ENCODE assay signal across 1 cellular context in genomic region chr1:235614442-235614954, GRCh38.
TF ChIP-seq lines count a peak whose summit lies in the region.

No MANE protein-coding gene starts in this region.

TF ChIP-seq in HepG2, 621 proteins besides CTCF, POLR2A, EP300 and RAD21 (continued from another document and continues in another):
- TF ChIP-seq ZUFSP (CRISPR knock-in tag; IDR thresholded peaks at IDR 0.05; ENCODE audit: borderline replicate concordance) (no peak), TFAP4 (IDR thresholded peaks at IDR 0.05; ENCODE audit: borderline replicate concordance, low read depth) (peak; percentile 88), ATM (IDR thresholded peaks at IDR 0.05; ENCODE audit: borderline replicate concordance) (no peak), CREB3 (CRISPR knock-in tag; IDR thresholded peaks at IDR 0.05) (no peak), ZNF781 (CRISPR knock-in tag; IDR thresholded peaks at IDR 0.05; ENCODE audit: borderline replicate concordance, not compliant biosample characterization) (no peak), CSRNP2 (CRISPR knock-in tag; conservative IDR thresholded peaks at IDR 0.05; ENCODE audit: low read depth) (no peak), SPEN (CRISPR knock-in tag; IDR thresholded peaks at IDR 0.05; ENCODE audit: low read depth) (peak; percentile 36; the same call in 1 of the 2 replicates), ZNF619 (CRISPR knock-in tag; IDR thresholded peaks at IDR 0.05) (peak; percentile 67; the same call in 1 of the 2 replicates), ZNF292 (CRISPR knock-in tag; IDR thresholded peaks at IDR 0.05; ENCODE audit: borderline replicate concordance, low read depth) (peak; percentile 98), NCOA5 (CRISPR knock-in tag; IDR thresholded peaks at IDR 0.05) (no peak), ONECUT2 (CRISPR knock-in tag; IDR thresholded peaks at IDR 0.05) (no peak), ZNF772 (CRISPR knock-in tag; IDR thresholded peaks at IDR 0.05) (no peak), SSRP1 (CRISPR knock-in tag; IDR thresholded peaks at IDR 0.05) (peak; percentile 41; the same call in 1 of the 2 replicates), ZNF260 (CRISPR knock-in tag; IDR thresholded peaks at IDR 0.05; ENCODE audit: borderline replicate concordance, low read depth) (no peak), ZNF503 (CRISPR knock-in tag; IDR thresholded peaks at IDR 0.05) (no peak), TBX3 (IDR thresholded peaks at IDR 0.05; ENCODE audit: borderline replicate concordance) (no peak), TCF12 (IDR thresholded peaks at IDR 0.05) (no peak), TCF12 (CRISPR knock-in tag; IDR thresholded peaks at IDR 0.05) (no peak), HDAC6 (IDR thresholded peaks at IDR 0.05; ENCODE audit: low read depth, low read length) (no peak), ZNF788 (CRISPR knock-in tag; IDR thresholded peaks at IDR 0.05; ENCODE audit: borderline replicate concordance) (peak; percentile 57; the same call in 1 of the 2 replicates), REXO4 (CRISPR knock-in tag; IDR thresholded peaks at IDR 0.05; ENCODE audit: borderline replicate concordance) (no peak), ZKSCAN5 (CRISPR knock-in tag; IDR thresholded peaks at IDR 0.05) (no peak), ZNF224 (CRISPR knock-in tag; IDR thresholded peaks at IDR 0.05) (no peak), PHF21A (CRISPR knock-in tag; IDR thresholded peaks at IDR 0.05) (peak; percentile 87; the same call in 1 of the 2 replicates), MTA1 (CRISPR knock-in tag; IDR thresholded peaks at IDR 0.05; ENCODE audit: borderline replicate concordance) (peak; percentile 77; the same call in 1 of the 2 replicates), HINFP (CRISPR knock-in tag; IDR thresholded peaks at IDR 0.05; ENCODE audit: low read depth) (no peak), DPF2 (CRISPR knock-in tag; IDR thresholded peaks at IDR 0.05; ENCODE audit: borderline replicate concordance, low read depth) (peak; percentile 17; the same call in 1 of the 2 replicates), ZNF775 (CRISPR knock-in tag; IDR thresholded peaks at IDR 0.05; ENCODE audit: borderline replicate concordance) (no peak), GTF2F1 (IDR thresholded peaks at IDR 0.05; ENCODE audit: low read length) (no peak), ZNF580 (CRISPR knock-in tag; IDR thresholded peaks at IDR 0.05; ENCODE audit: borderline replicate concordance, low read depth) (peak; percentile 55; the same call in 1 of the 2 replicates), FOXA1 (IDR thresholded peaks at IDR 0.05) (no peak), FOXA1 (CRISPR knock-in tag; IDR thresholded peaks at IDR 0.05) (no peak), BCL6 (CRISPR knock-in tag; IDR thresholded peaks at IDR 0.05) (peak; percentile 32; the same call in 1 of the 2 replicates), TOPORS (CRISPR knock-in tag; IDR thresholded peaks at IDR 0.05) (no peak), CENPX (CRISPR knock-in tag; IDR thresholded peaks at IDR 0.05) (no peak), SMYD3 (CRISPR knock-in tag; IDR thresholded peaks at IDR 0.05) (no peak), ZNF234 (CRISPR knock-in tag; conservative IDR thresholded peaks at IDR 0.05) (no peak), ZFP41 (CRISPR knock-in tag; IDR thresholded peaks at IDR 0.05; ENCODE audit: borderline replicate concordance) (no peak), ZNF230 (CRISPR knock-in tag; IDR thresholded peaks at IDR 0.05) (peak; percentile 31; the same call in 1 of the 2 replicates), ZKSCAN1 (IDR thresholded peaks at IDR 0.05; ENCODE audit: low read length) (no peak), ZNF496 (CRISPR knock-in tag; IDR thresholded peaks at IDR 0.05; ENCODE audit: insufficient replicate concordance) (no peak), SNAI1 (CRISPR knock-in tag; IDR thresholded peaks at IDR 0.05; ENCODE audit: borderline replicate concordance) (no peak), ZNF891 (CRISPR knock-in tag; IDR thresholded peaks at IDR 0.05) (peak; percentile 69; the same call in 1 of the 2 replicates), MXI1 (IDR thresholded peaks at IDR 0.05; ENCODE audit: borderline replicate concordance, low read depth, low read length) (peak; percentile 68; the same call in 1 of the 3 replicates), RBAK (CRISPR knock-in tag; IDR thresholded peaks at IDR 0.05) (no peak), ISX (CRISPR knock-in tag; conservative IDR thresholded peaks at IDR 0.05) (no peak), RARG (CRISPR knock-in tag; IDR thresholded peaks at IDR 0.05; ENCODE audit: low read depth) (no peak), NR1H2 (CRISPR knock-in tag; IDR thresholded peaks at IDR 0.05; ENCODE audit: borderline replicate concordance, low read depth) (no peak), HBP1 (CRISPR knock-in tag; IDR thresholded peaks at IDR 0.05; ENCODE audit: low read depth) (peak; percentile 75; the same call in 1 of the 2 replicates), SIN3A (IDR thresholded peaks at IDR 0.05; ENCODE audit: borderline replicate concordance, low read depth, low read length) (no peak), ZNF839 (CRISPR knock-in tag; IDR thresholded peaks at IDR 0.05; ENCODE audit: borderline replicate concordance) (0 out of 2 replicates have a peak, but pooled peaks have one; percentile 13), GATA4 (IDR thresholded peaks at IDR 0.05; ENCODE audit: borderline replicate concordance, low read depth) (no peak), ZNF3 (CRISPR knock-in tag; IDR thresholded peaks at IDR 0.05) (no peak)
- TF ChIP-seq, protein P1, sequence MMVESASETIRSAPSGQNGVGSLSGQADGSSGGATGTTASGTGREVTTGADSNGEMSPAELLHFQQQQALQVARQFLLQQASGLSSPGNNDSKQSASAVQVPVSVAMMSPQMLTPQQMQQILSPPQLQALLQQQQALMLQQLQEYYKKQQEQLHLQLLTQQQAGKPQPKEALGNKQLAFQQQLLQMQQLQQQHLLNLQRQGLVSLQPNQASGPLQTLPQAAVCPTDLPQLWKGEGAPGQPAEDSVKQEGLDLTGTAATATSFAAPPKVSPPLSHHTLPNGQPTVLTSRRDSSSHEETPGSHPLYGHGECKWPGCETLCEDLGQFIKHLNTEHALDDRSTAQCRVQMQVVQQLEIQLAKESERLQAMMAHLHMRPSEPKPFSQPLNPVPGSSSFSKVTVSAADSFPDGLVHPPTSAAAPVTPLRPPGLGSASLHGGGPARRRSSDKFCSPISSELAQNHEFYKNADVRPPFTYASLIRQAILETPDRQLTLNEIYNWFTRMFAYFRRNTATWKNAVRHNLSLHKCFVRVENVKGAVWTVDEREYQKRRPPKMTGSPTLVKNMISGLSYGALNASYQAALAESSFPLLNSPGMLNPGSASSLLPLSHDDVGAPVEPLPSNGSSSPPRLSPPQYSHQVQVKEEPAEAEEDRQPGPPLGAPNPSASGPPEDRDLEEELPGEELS (CRISPR knock-in tag; IDR thresholded peaks at IDR 0.05), result peak; percentile 48; the same call in 1 of the 2 replicates
- TF ChIP-seq, protein P2, sequence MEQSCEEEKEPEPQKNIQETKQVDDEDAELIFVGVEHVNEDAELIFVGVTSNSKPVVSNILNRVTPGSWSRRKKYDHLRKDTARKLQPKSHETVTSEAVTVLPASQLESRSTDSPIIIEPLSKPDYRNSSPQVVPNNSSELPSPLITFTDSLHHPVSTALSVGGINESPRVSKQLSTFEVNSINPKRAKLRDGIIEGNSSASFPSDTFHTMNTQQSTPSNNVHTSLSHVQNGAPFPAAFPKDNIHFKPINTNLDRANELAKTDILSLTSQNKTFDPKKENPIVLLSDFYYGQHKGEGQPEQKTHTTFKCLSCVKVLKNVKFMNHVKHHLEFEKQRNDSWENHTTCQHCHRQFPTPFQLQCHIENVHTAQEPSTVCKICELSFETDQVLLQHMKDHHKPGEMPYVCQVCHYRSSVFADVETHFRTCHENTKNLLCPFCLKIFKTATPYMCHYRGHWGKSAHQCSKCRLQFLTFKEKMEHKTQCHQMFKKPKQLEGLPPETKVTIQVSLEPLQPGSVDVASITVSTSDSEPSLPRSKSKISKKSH (CRISPR knock-in tag; IDR thresholded peaks at IDR 0.05; ENCODE audit: borderline replicate concordance), result 0 out of 2 replicates have a peak, but pooled peaks have one; percentile 40
- TF ChIP-seq, protein P3, sequence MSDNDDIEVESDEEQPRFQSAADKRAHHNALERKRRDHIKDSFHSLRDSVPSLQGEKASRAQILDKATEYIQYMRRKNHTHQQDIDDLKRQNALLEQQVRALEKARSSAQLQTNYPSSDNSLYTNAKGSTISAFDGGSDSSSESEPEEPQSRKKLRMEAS (IDR thresholded peaks at IDR 0.05), result peak; percentile 84
- TF ChIP-seq, protein P4, sequence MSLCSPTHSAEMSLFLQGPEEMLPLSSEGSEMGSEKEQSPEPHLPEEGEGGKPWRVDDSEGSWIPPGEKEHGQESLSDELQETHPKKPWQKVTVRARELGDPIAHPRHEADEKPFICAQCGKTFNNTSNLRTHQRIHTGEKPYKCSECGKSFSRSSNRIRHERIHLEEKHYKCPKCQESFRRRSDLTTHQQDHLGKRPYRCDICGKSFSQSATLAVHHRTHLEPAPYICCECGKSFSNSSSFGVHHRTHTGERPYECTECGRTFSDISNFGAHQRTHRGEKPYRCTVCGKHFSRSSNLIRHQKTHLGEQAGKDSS (CRISPR knock-in tag; IDR thresholded peaks at IDR 0.05; ENCODE audit: borderline replicate concordance, low read depth), result 0 out of 2 replicates have a peak, but pooled peaks have one; percentile 56
